Comparison of ENCODE assay signal across 26 cellular contexts in the genomic region with DNA sequence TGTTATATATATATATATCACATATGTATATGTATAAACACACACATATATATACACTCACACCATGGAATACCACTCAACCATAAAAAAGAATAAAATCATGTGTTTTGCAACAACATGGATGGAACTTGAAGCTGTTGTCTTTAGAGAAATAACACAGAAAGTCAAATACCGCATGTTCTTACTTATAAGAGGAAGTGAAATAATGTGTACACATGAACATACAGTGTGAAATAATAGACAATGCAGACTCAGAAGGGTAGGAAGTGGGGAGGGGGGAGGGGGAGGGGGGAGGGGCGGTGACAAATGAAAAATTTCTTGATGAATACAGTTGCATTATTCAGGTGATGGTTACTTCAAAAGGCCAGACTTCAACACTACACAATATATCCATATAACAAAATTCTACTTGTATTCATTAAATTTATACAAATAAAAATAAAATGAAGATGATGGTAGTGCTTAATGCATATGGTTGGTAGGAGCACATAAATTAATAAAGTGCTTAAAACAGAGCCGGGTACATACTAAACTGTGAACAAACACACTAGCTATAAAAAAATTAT. TPM values are rescaled to one million over a fixed set of nuclear protein-coding genes. Genes with fewer than 3 reads are reported as not detected.
DNase-seq lines count a peak whose midpoint lies in the region; ATAC-seq, FAIRE-seq and TF ChIP-seq lines count a peak whose summit lies in the region.
"Had no signal": no experiment of that assay in that cellular context is flagged by ENCODE, and none has a peak within 500 bp of the region (broad histone marks: within the 10 kb centered on the region; RNA-seq: fewer than 3 reads in every experiment).

No MANE protein-coding gene starts in this region.

- no peak for TF ChIP-seq CTCF in gastroesophageal sphincter (IDR thresholded peaks at IDR 0.05)

- no peaks in the 10 kb centered on the region for H3K27me3 ChIP-seq in gastroesophageal sphincter
- H3K27me3 ChIP-seq: stomach had no signal

- TF ChIP-seq EP300 in gastroesophageal sphincter (IDR thresholded peaks at IDR 0.05) = no peak

- no peak for FAIRE-seq in GM12891 (lab: Jason Lieb, UNC)
- FAIRE-seq: bronchial epithelial cell, HTR-8/SVneo had no signal

- 39 to 78% methylated on average over 2 to 3 of the region's 3 CpGs for WGBS in gastroesophageal sphincter (ENCODE audit: low coverage in 1 of 2), 2 donors

- no peak overlapping the region for H3K4me3 ChIP-seq in gastroesophageal sphincter
- H3K4me3 ChIP-seq: stomach had no signal

- H3K36me3 ChIP-seq in gastroesophageal sphincter = no peaks in the 10 kb centered on the region
- H3K36me3 ChIP-seq: stomach had no signal

- ATAC-seq in GM19351 (IDR thresholded peaks at IDR 0.05; ENCODE audit: unreplicated experiment) (peak; percentile 93), HG02981 (IDR thresholded peaks at IDR 0.05; ENCODE audit: unreplicated experiment) (peak; percentile 78), gastroesophageal sphincter (no peak)
- ATAC-seq: activated CD8-positive, alpha-beta T cell treated with anti-CD3 and anti-CD28 coated beads, Interleukin-2, amount 10 ng/mL, durations not matched to agents 7 days and 5 days; activated naive CD8-positive, alpha-beta T cell treated with anti-CD3 and anti-CD28 coated beads, Interleukin-2, amount 50 U/mL, for 24 hours had no signal

- H3K4me1 ChIP-seq in gastroesophageal sphincter = no peaks in the 10 kb centered on the region
- H3K4me1 ChIP-seq: stomach had no signal

- H3K27ac ChIP-seq in gastroesophageal sphincter = no peak overlapping the region
- H3K27ac ChIP-seq: C4-2B, RWPE1, stomach had no signal

- TF ChIP-seq POLR2A in GM12891 (IDR thresholded peaks at IDR 0.05; ENCODE audit: low read depth, low read length) (no peak), gastroesophageal sphincter (IDR thresholded peaks at IDR 0.05) (no peak)

- peaks cover 0 to 28% (median 0%) of the 10 kb centered on the region in 3 donors for H3K9me3 ChIP-seq in gastroesophageal sphincter

- DNase-seq in GM12891 (ENCODE audit: insufficient read length, low spot score) = no peak
- DNase-seq in NOMO-1 (lab: John Stamatoyannopoulos, UW; ENCODE audit: unreplicated experiment in 2 of 2) = peak; percentile 13 to 53
- no peak for DNase-seq in OCI-M2 (lab: John Stamatoyannopoulos, UW; ENCODE audit: unreplicated experiment)
- DNase-seq in NCI-H2196 (lab: John Stamatoyannopoulos, UW; ENCODE audit: unreplicated experiment) = no peak
- no peak for DNase-seq in dedifferentiated amniotic fluid mesenchymal stem cell (ENCODE audit: extremely low spot score)
- DNase-seq: activated CD8-positive, alpha-beta T cell treated with anti-CD3 and anti-CD28 coated beads, Interleukin-2, amount 10 ng/mL, durations not matched to agents 7 days and 5 days; activated naive CD8-positive, alpha-beta T cell treated with anti-CD3 and anti-CD28 coated beads, Interleukin-2, amount 50 U/mL, for 24 hours; DMS153; effector memory CD4-positive, alpha-beta T cell; hippocampal formation; midbrain; NCI-H774; retina; stomach had no signal

TF ChIP-seq in GM12891, 5 proteins besides CTCF, POLR2A, EP300 and RAD21:
- peak; percentile 76 for TF ChIP-seq SPI1 (IDR thresholded peaks at IDR 0.05; ENCODE audit: low read depth, low read length)
- no peak for TF ChIP-seq TAF1 (IDR thresholded peaks at IDR 0.05; ENCODE audit: low read depth, low read length)

RNA-seq across cellular contexts. Expression of a gene that starts 5.8 kb away (rescaled TPM):
- polyA plus RNA-seq in GM12891 (2012; ENCODE audit: low read depth, missing spikeins) = not detected
- total RNA-seq in gastroesophageal sphincter = not detected
- total RNA-seq: A673; activated CD8-positive, alpha-beta T cell treated with anti-CD3 and anti-CD28 coated beads, Interleukin-2, amount 10 ng/mL, durations not matched to agents 7 days and 5 days; bronchial epithelial cell; kidney epithelial cell; MCF 10A; stomach; T-helper 1 cell treated with Interleukin-12 subunit alpha and Interleukin-12 subunit beta and Interleukin-4 antibody, amounts not matched to agents 30 ng/mL and 1 ng/mL, for 36 hours; ureter had no signal
- polyA plus RNA-seq: stomach had no signal

RNA-seq across cellular contexts. Expression of a gene that starts 8.3 kb away (rescaled TPM):
- polyA plus RNA-seq in GM12891 (2012; ENCODE audit: low read depth, missing spikeins) = not detected
- total RNA-seq in gastroesophageal sphincter = not detected
- total RNA-seq: A673; activated CD8-positive, alpha-beta T cell treated with anti-CD3 and anti-CD28 coated beads, Interleukin-2, amount 10 ng/mL, durations not matched to agents 7 days and 5 days; bronchial epithelial cell; kidney epithelial cell; MCF 10A; T-helper 1 cell treated with Interleukin-12 subunit alpha and Interleukin-12 subunit beta and Interleukin-4 antibody, amounts not matched to agents 30 ng/mL and 1 ng/mL, for 36 hours; ureter had no signal
- polyA plus RNA-seq: stomach had no signal

RNA-seq across cellular contexts. Expression of a gene that starts 27.0 kb away (rescaled TPM):
- not detected for polyA plus RNA-seq in GM12891 (2012; ENCODE audit: low read depth, missing spikeins)
- not detected for total RNA-seq in gastroesophageal sphincter
- total RNA-seq: A673; activated CD8-positive, alpha-beta T cell treated with anti-CD3 and anti-CD28 coated beads, Interleukin-2, amount 10 ng/mL, durations not matched to agents 7 days and 5 days; bronchial epithelial cell; kidney epithelial cell; MCF 10A; stomach; T-helper 1 cell treated with Interleukin-12 subunit alpha and Interleukin-12 subunit beta and Interleukin-4 antibody, amounts not matched to agents 30 ng/mL and 1 ng/mL, for 36 hours; ureter had no signal
- polyA plus RNA-seq: stomach had no signal

Comparison
In these comparisons a context has a peak if more than half of its experiments do, and no peak if none do; other contexts are left out.
1. DNase-seq: peak in NOMO-1 (2 of 2); none in GM12891 (single experiment), OCI-M2 (single experiment), NCI-H2196 (single experiment) and dedifferentiated amniotic fluid mesenchymal stem cell (single experiment).